1 cellular context compared by ENCODE assay signal in the genomic region with DNA sequence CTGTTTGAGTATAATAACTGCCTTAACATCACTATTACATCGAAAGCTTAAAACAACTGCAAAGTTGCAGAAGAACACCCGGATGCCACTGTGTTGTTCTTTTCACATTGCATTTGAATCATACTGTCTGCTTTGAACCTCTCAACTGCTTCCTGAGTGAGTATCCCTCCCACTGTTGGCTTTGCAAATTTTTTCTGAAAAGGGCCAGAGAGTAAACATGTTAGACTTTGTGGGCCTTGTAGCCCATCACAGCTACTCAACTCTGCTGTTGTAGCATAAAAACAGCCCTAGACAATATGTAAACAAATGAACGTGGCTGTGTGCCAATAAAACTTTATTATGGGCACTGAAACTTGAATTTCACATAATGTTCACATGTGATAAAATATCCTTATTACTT.
TF ChIP-seq lines count a peak whose summit lies in the region.

No MANE protein-coding gene starts in this region.

TF ChIP-seq in HepG2, 621 proteins besides CTCF, POLR2A, EP300 and RAD21 (continued from another document and continues in another):
- TF ChIP-seq, protein P1, sequence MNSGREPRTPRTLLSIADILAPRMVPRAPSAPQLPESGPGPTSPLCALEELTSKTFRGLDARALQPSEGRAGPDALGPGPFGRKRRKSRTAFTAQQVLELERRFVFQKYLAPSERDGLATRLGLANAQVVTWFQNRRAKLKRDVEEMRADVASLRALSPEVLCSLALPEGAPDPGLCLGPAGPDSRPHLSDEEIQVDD (CRISPR knock-in tag; IDR thresholded peaks at IDR 0.05; ENCODE audit: borderline replicate concordance) = no peak
- TF ChIP-seq RARA (CRISPR knock-in tag; IDR thresholded peaks at IDR 0.05) (peak; percentile 67), PHF8 (CRISPR knock-in tag; IDR thresholded peaks at IDR 0.05) (no peak), SETDB1 (CRISPR knock-in tag; IDR thresholded peaks at IDR 0.05; ENCODE audit: borderline replicate concordance) (no peak), GABPA (IDR thresholded peaks at IDR 0.05; ENCODE audit: low read depth, low read length) (no peak), GABPA (CRISPR knock-in tag; IDR thresholded peaks at IDR 0.05; ENCODE audit: low read depth) (0 out of 2 replicates have a peak, but pooled peaks have one; percentile 24), GABPB1 (CRISPR knock-in tag; IDR thresholded peaks at IDR 0.05) (no peak), ZFP36L1 (CRISPR knock-in tag; IDR thresholded peaks at IDR 0.05) (no peak), REL (CRISPR knock-in tag; conservative IDR thresholded peaks at IDR 0.05) (no peak), EHMT2 (IDR thresholded peaks at IDR 0.05; ENCODE audit: borderline replicate concordance, low read depth, low read length) (no peak), FOXA3 (CRISPR knock-in tag; IDR thresholded peaks at IDR 0.05) (peak; percentile 91), ZNF607 (CRISPR knock-in tag; IDR thresholded peaks at IDR 0.05; ENCODE audit: borderline replicate concordance) (no peak), ESRRA (CRISPR knock-in tag; IDR thresholded peaks at IDR 0.05; ENCODE audit: low read depth) (no peak), ZKSCAN8 (CRISPR knock-in tag; IDR thresholded peaks at IDR 0.05; ENCODE audit: borderline replicate concordance) (peak; percentile 42; the same call in 1 of the 2 replicates), HOXA5 (CRISPR knock-in tag; IDR thresholded peaks at IDR 0.05) (no peak), ZNF232 (CRISPR knock-in tag; IDR thresholded peaks at IDR 0.05; ENCODE audit: borderline replicate concordance) (no peak), REXO4 (CRISPR knock-in tag; IDR thresholded peaks at IDR 0.05; ENCODE audit: borderline replicate concordance) (no peak), ERF (CRISPR knock-in tag; IDR thresholded peaks at IDR 0.05) (0 out of 2 replicates have a peak, but pooled peaks have one; percentile 18), ZNF253 (CRISPR knock-in tag; IDR thresholded peaks at IDR 0.05; ENCODE audit: borderline replicate concordance) (no peak), ZNF251 (CRISPR knock-in tag; IDR thresholded peaks at IDR 0.05) (no peak), ZNF747 (CRISPR knock-in tag; IDR thresholded peaks at IDR 0.05; ENCODE audit: borderline replicate concordance) (no peak), ARID2 (CRISPR knock-in tag; IDR thresholded peaks at IDR 0.05; ENCODE audit: borderline replicate concordance) (no peak), ZNF335 (CRISPR knock-in tag; IDR thresholded peaks at IDR 0.05) (no peak), ARNT2 (CRISPR knock-in tag; IDR thresholded peaks at IDR 0.05; ENCODE audit: low read depth) (no peak), MEF2D (CRISPR knock-in tag; IDR thresholded peaks at IDR 0.05) (no peak), SATB2 (CRISPR knock-in tag; IDR thresholded peaks at IDR 0.05) (no peak)
- TF ChIP-seq, protein P2, sequence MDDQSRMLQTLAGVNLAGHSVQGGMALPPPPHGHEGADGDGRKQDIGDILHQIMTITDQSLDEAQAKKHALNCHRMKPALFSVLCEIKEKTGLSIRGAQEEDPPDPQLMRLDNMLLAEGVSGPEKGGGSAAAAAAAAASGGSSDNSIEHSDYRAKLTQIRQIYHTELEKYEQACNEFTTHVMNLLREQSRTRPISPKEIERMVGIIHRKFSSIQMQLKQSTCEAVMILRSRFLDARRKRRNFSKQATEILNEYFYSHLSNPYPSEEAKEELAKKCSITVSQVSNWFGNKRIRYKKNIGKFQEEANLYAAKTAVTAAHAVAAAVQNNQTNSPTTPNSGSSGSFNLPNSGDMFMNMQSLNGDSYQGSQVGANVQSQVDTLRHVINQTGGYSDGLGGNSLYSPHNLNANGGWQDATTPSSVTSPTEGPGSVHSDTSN (CRISPR knock-in tag; IDR thresholded peaks at IDR 0.05; ENCODE audit: borderline replicate concordance) = no peak
- TF ChIP-seq, protein P3, sequence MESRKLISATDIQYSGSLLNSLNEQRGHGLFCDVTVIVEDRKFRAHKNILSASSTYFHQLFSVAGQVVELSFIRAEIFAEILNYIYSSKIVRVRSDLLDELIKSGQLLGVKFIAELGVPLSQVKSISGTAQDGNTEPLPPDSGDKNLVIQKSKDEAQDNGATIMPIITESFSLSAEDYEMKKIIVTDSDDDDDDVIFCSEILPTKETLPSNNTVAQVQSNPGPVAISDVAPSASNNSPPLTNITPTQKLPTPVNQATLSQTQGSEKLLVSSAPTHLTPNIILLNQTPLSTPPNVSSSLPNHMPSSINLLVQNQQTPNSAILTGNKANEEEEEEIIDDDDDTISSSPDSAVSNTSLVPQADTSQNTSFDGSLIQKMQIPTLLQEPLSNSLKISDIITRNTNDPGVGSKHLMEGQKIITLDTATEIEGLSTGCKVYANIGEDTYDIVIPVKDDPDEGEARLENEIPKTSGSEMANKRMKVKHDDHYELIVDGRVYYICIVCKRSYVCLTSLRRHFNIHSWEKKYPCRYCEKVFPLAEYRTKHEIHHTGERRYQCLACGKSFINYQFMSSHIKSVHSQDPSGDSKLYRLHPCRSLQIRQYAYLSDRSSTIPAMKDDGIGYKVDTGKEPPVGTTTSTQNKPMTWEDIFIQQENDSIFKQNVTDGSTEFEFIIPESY (CRISPR knock-in tag; IDR thresholded peaks at IDR 0.05) = no peak
- TF ChIP-seq, protein P4, sequence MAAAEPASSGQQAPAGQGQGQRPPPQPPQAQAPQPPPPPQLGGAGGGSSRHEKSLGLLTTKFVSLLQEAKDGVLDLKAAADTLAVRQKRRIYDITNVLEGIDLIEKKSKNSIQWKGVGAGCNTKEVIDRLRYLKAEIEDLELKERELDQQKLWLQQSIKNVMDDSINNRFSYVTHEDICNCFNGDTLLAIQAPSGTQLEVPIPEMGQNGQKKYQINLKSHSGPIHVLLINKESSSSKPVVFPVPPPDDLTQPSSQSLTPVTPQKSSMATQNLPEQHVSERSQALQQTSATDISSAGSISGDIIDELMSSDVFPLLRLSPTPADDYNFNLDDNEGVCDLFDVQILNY (CRISPR knock-in tag; conservative IDR thresholded peaks at IDR 0.05) = no peak
- TF ChIP-seq, protein P5, sequence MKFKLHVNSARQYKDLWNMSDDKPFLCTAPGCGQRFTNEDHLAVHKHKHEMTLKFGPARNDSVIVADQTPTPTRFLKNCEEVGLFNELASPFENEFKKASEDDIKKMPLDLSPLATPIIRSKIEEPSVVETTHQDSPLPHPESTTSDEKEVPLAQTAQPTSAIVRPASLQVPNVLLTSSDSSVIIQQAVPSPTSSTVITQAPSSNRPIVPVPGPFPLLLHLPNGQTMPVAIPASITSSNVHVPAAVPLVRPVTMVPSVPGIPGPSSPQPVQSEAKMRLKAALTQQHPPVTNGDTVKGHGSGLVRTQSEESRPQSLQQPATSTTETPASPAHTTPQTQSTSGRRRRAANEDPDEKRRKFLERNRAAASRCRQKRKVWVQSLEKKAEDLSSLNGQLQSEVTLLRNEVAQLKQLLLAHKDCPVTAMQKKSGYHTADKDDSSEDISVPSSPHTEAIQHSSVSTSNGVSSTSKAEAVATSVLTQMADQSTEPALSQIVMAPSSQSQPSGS (CRISPR knock-in tag; IDR thresholded peaks at IDR 0.05) = no peak
- TF ChIP-seq, protein P6, sequence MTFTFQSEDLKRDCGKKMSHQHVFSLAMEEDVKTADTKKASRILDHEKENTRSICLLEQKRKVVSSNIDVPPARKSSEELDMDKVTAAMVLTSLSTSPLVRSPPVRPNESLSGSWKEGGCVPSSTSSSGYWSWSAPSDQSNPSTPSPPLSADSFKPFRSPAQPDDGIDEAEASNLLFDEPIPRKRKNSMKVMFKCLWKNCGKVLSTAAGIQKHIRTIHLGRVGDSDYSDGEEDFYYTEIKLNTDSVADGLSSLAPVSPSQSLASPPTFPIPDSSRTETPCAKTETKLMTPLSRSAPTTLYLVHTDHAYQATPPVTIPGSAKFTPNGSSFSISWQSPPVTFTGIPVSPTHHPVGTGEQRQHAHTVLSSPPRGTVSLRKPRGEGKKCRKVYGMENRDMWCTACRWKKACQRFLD (CRISPR knock-in tag; IDR thresholded peaks at IDR 0.05; ENCODE audit: borderline replicate concordance) = no peak
- TF ChIP-seq, protein P7, sequence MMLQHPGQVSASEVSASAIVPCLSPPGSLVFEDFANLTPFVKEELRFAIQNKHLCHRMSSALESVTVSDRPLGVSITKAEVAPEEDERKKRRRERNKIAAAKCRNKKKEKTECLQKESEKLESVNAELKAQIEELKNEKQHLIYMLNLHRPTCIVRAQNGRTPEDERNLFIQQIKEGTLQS (CRISPR knock-in tag; IDR thresholded peaks at IDR 0.05) = no peak
- TF ChIP-seq, protein P8, sequence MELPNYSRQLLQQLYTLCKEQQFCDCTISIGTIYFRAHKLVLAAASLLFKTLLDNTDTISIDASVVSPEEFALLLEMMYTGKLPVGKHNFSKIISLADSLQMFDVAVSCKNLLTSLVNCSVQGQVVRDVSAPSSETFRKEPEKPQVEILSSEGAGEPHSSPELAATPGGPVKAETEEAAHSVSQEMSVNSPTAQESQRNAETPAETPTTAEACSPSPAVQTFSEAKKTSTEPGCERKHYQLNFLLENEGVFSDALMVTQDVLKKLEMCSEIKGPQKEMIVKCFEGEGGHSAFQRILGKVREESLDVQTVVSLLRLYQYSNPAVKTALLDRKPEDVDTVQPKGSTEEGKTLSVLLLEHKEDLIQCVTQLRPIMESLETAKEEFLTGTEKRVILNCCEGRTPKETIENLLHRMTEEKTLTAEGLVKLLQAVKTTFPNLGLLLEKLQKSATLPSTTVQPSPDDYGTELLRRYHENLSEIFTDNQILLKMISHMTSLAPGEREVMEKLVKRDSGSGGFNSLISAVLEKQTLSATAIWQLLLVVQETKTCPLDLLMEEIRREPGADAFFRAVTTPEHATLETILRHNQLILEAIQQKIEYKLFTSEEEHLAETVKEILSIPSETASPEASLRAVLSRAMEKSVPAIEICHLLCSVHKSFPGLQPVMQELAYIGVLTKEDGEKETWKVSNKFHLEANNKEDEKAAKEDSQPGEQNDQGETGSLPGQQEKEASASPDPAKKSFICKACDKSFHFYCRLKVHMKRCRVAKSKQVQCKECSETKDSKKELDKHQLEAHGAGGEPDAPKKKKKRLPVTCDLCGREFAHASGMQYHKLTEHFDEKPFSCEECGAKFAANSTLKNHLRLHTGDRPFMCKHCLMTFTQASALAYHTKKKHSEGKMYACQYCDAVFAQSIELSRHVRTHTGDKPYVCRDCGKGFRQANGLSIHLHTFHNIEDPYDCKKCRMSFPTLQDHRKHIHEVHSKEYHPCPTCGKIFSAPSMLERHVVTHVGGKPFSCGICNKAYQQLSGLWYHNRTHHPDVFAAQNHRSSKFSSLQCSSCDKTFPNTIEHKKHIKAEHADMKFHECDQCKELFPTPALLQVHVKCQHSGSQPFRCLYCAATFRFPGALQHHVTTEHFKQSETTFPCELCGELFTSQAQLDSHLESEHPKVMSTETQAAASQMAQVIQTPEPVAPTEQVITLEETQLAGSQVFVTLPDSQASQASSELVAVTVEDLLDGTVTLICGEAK (IDR thresholded peaks at IDR 0.05) = peak; percentile 75
- TF ChIP-seq, protein P8 (CRISPR knock-in tag; IDR thresholded peaks at IDR 0.05) = peak; percentile 99
- TF ChIP-seq, protein P9, sequence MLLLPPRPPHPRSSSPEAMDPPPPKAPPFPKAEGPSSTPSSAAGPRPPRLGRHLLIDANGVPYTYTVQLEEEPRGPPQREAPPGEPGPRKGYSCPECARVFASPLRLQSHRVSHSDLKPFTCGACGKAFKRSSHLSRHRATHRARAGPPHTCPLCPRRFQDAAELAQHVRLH (CRISPR knock-in tag; IDR thresholded peaks at IDR 0.05; ENCODE audit: borderline replicate concordance, low read depth) = no peak
